Comparison of ENCODE assay signal across 8 cellular contexts in the genomic region with DNA sequence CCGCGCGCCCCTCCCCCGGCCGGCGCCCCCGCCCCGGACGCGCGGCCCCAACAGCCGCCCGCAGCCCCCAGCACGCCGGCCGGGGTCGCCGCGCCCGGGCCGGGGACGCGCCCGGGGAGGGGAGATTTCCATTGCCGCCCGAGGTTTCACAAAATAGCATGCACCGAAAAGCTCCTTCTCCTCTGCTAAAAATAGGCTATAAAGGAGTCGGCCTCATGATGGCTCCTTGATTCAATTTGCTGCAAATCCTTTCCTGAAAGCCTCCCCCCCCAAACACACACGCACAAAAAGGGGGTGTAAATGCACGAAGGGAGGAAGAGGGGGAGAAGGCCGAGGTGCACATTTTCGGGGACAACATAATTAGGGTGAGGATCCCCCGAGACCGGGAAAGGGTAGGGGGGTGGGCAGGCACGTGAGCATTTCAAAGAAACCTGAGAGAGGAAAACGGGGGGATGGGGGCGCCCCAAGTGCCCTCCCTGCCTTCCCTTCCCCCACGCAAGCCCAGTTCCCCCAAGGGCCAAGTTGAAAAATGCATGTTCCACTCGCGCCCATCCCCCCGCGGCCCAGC. TPM values are rescaled to one million over a fixed set of nuclear protein-coding genes. Genes with fewer than 3 reads are reported as not detected.
DNase-seq lines count a peak whose midpoint lies in the region; ATAC-seq and TF ChIP-seq lines count a peak whose summit lies in the region.

No MANE protein-coding gene starts in this region.

- no peak for TF ChIP-seq CTCF in type B pancreatic cell (conservative IDR thresholded peaks at IDR 0.05)

- DNase-seq in SIG-M5 treated with dmso at 0.1 percent for 504 hours (lab: John Stamatoyannopoulos, UW; ENCODE audit: unreplicated experiment) (peak; percentile 51), SIG-M5 (lab: John Stamatoyannopoulos, UW) (no peak), NAMALWA (ENCODE audit: low spot score) (peak; percentile 73), activated T-cell treated with anti-CD3 and anti-CD28 coated beads for 48 hours (ENCODE audit: low read depth) (peak; percentile 45), fibroblast of gingiva (ENCODE audit: low read depth) (peak; percentile 27), type B pancreatic cell (ENCODE audit: extremely low spot score, unreplicated experiment) (peak; percentile 70)
- peak in 9 of 10 donors; percentile 24 to 78 (median 56) for DNase-seq in naive thymus-derived CD8-positive, alpha-beta T cell

- POLR2A ChIA-PET in naive thymus-derived CD8-positive, alpha-beta T cell (lab: Charles Lee), result interaction anchor here (0.6 to 8.4 kb wide), 17 partner anchors 46 to 955 kb away, joined by 3 to 255 read pairs (median 4); no protein-coding TSS in a partner anchor

- peak overlapping the region; percentile 93 to 99 (median 97) for H3K27ac Mint-ChIP-seq in naive thymus-derived CD8-positive, alpha-beta T cell
- peak overlapping the region; percentile 94 for H3K27ac Mint-ChIP-seq in type B pancreatic cell

- peak; percentile 18 to 23 for ATAC-seq in naive thymus-derived CD8-positive, alpha-beta T cell
- ATAC-seq in HG03378 (IDR thresholded peaks at IDR 0.05; ENCODE audit: unreplicated experiment), result no peak

- H3K9me3 Mint-ChIP-seq in naive thymus-derived CD8-positive, alpha-beta T cell, result no peaks in the 10 kb centered on the region
- H3K9me3 Mint-ChIP-seq in type B pancreatic cell, result no peaks in the 10 kb centered on the region

- peak overlapping the region; percentile 91 to 99 (median 98) for H3K4me3 Mint-ChIP-seq in naive thymus-derived CD8-positive, alpha-beta T cell
- peak overlapping the region; percentile 99 for H3K4me3 Mint-ChIP-seq in type B pancreatic cell

- peaks cover 0 to 4% (median 0%) of the 10 kb centered on the region in 5 donors for H3K27me3 Mint-ChIP-seq in naive thymus-derived CD8-positive, alpha-beta T cell
- no peaks in the 10 kb centered on the region for H3K27me3 Mint-ChIP-seq in type B pancreatic cell

- peaks cover 18 to 71% (median 59%) of the 10 kb centered on the region in 4 donors for H3K4me1 Mint-ChIP-seq in naive thymus-derived CD8-positive, alpha-beta T cell
- H3K4me1 Mint-ChIP-seq in type B pancreatic cell (ENCODE audit: unreplicated experiment), result peaks cover 28% of the 10 kb centered on the region

- peaks cover 0 to 8% (median 8%) of the 10 kb centered on the region in 3 donors for H3K36me3 Mint-ChIP-seq in naive thymus-derived CD8-positive, alpha-beta T cell
- peaks cover 17% of the 10 kb centered on the region for H3K36me3 Mint-ChIP-seq in type B pancreatic cell

RNA-seq across cellular contexts. Expression of gene TBL1XR1, which starts 0.7 kb away (rescaled TPM):
- 100 to 1,000 TPM; 138 to 160 TPM for total RNA-seq in naive thymus-derived CD8-positive, alpha-beta T cell
- polyA plus RNA-seq in naive thymus-derived CD8-positive, alpha-beta T cell, result 10 to 100 TPM; 23.4 to 34.7 (median 33.7) TPM
- 118 and 155 TPM in 2 replicates for total RNA-seq in type B pancreatic cell (ENCODE audit: low replicate concordance)
